ENCODE assay signal across 1 cellular context in genomic region chr17:76492989-76493501, GRCh38.
A peak's percentile ranks its signal among the peaks of the same experiment; 100 is the strongest.
TF ChIP-seq lines count a peak whose summit lies in the region.

No MANE protein-coding gene starts in this region.

TF ChIP-seq in GM12878, 131 proteins besides CTCF, POLR2A, EP300 and RAD21 (continues in another document):
- TF ChIP-seq ZNF207 (IDR thresholded peaks at IDR 0.05; ENCODE audit: borderline replicate concordance) (no peak), CHD2 (IDR thresholded peaks at IDR 0.05; ENCODE audit: borderline replicate concordance, low read depth, low read length) (no peak), SRF (IDR thresholded peaks at IDR 0.05; ENCODE audit: low read depth in 2 of 2, low read length in 2 of 2) (no peak), TAF1 (IDR thresholded peaks at IDR 0.05; ENCODE audit: borderline replicate concordance, low read depth, low read length) (peak; percentile 34; the same call in 1 of the 2 replicates), RB1 (IDR thresholded peaks at IDR 0.05; ENCODE audit: borderline replicate concordance) (no peak), LARP7 (IDR thresholded peaks at IDR 0.05) (0 out of 2 replicates have a peak, but pooled peaks have one; percentile 24), RAD51 (IDR thresholded peaks at IDR 0.05) (no peak), POLR2AphosphoS2 (IDR thresholded peaks at IDR 0.05; ENCODE audit: low read depth, low read length) (no peak), HDAC6 (IDR thresholded peaks at IDR 0.05; ENCODE audit: unreplicated experiment) (no peak), TCF12 (IDR thresholded peaks at IDR 0.05; ENCODE audit: low read depth, low read length) (0 out of 2 replicates have a peak, but pooled peaks have one; percentile 33), NBN (IDR thresholded peaks at IDR 0.05) (no peak; the same call in 1 of the 2 replicates), KAT2A (conservative IDR thresholded peaks at IDR 0.05; ENCODE audit: control insufficient read depth, low read depth, low read length) (no peak), NFIC (IDR thresholded peaks at IDR 0.05; ENCODE audit: low read depth, low read length) (peak; percentile 56; the same call in 1 of the 2 replicates), TARDBP (IDR thresholded peaks at IDR 0.05; ENCODE audit: borderline replicate concordance) (no peak), CBFB (IDR thresholded peaks at IDR 0.05; ENCODE audit: low read depth) (0 out of 2 replicates have a peak, but pooled peaks have one; percentile 10), EED (IDR thresholded peaks at IDR 0.05; ENCODE audit: low read depth) (peak; percentile 94), TCF3 (IDR thresholded peaks at IDR 0.05; ENCODE audit: borderline replicate concordance, insufficient read depth, low read depth, low read length) (0 out of 2 replicates have a peak, but pooled peaks have one; percentile 64), RCOR1 (conservative IDR thresholded peaks at IDR 0.05; ENCODE audit: low read depth, low read length) (no peak), ASH2L (IDR thresholded peaks at IDR 0.05; ENCODE audit: borderline replicate concordance, low read depth) (no peak), EZH2 (IDR thresholded peaks at IDR 0.05; ENCODE audit: borderline replicate concordance, control insufficient read depth, low read depth, low read length) (no peak), IRF4 (IDR thresholded peaks at IDR 0.05; ENCODE audit: low read depth, low read length) (peak; percentile 6; the same call in 1 of the 2 replicates), RELB (IDR thresholded peaks at IDR 0.05; ENCODE audit: low read depth) (peak; percentile 70), ZNF24 (IDR thresholded peaks at IDR 0.05) (0 out of 2 replicates have a peak, but pooled peaks have one; percentile 27), PAX5 (IDR thresholded peaks at IDR 0.05; ENCODE audit: borderline replicate concordance, low read depth, low read length) (0 out of 2 replicates have a peak, but pooled peaks have one; percentile 35), TBL1XR1 (IDR thresholded peaks at IDR 0.05; ENCODE audit: low read depth, low read length) (no peak), NKRF (conservative IDR thresholded peaks at IDR 0.05) (peak; percentile 48; the same call in 1 of the 2 replicates), IKZF2 (IDR thresholded peaks at IDR 0.05) (peak; percentile 84 to 89), GATAD2B (conservative IDR thresholded peaks at IDR 0.05; ENCODE audit: low read depth) (peak; percentile 80; the same call in 1 of the 2 replicates), BACH1 (IDR thresholded peaks at IDR 0.05; ENCODE audit: borderline replicate concordance) (peak; percentile 58; the same call in 1 of the 2 replicates), JUND (IDR thresholded peaks at IDR 0.05; ENCODE audit: low read depth, low read length) (no peak), MYC (IDR thresholded peaks at IDR 0.05; ENCODE audit: insufficient read depth, insufficient read length, insufficient replicate concordance, low read length, severe bottlenecking) (no peak), SUPT20H (IDR thresholded peaks at IDR 0.05; ENCODE audit: borderline replicate concordance, control insufficient read depth, low read depth, low read length) (no peak), DPF2 (IDR thresholded peaks at IDR 0.05) (peak; percentile 16; the same call in 1 of the 2 replicates), SUZ12 (IDR thresholded peaks at IDR 0.05; ENCODE audit: unreplicated experiment) (no peak), RELA (IDR thresholded peaks at IDR 0.05; ENCODE audit: borderline replicate concordance, partially characterized antibody) (no peak), CREB1 (IDR thresholded peaks at IDR 0.05; ENCODE audit: low read depth) (peak; percentile 69; the same call in 1 of the 2 replicates), JUNB (IDR thresholded peaks at IDR 0.05) (no peak), MXI1 (IDR thresholded peaks at IDR 0.05; ENCODE audit: low read depth, low read length) (no peak), IRF5 (IDR thresholded peaks at IDR 0.05; ENCODE audit: borderline replicate concordance) (no peak), ESRRA (IDR thresholded peaks at IDR 0.05; ENCODE audit: low read length) (no peak), MEF2A (IDR thresholded peaks at IDR 0.05; ENCODE audit: insufficient read depth, low read depth, low read length) (0 out of 2 replicates have a peak, but pooled peaks have one; percentile 22), E2F8 (IDR thresholded peaks at IDR 0.05; ENCODE audit: low read depth, partially characterized antibody) (no peak)
- TF ChIP-seq, protein P1, sequence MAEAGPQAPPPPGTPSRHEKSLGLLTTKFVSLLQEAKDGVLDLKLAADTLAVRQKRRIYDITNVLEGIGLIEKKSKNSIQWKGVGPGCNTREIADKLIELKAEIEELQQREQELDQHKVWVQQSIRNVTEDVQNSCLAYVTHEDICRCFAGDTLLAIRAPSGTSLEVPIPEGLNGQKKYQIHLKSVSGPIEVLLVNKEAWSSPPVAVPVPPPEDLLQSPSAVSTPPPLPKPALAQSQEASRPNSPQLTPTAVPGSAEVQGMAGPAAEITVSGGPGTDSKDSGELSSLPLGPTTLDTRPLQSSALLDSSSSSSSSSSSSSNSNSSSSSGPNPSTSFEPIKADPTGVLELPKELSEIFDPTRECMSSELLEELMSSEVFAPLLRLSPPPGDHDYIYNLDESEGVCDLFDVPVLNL (IDR thresholded peaks at IDR 0.05; ENCODE audit: low read depth, low read length): no peak
- TF ChIP-seq, protein P2, sequence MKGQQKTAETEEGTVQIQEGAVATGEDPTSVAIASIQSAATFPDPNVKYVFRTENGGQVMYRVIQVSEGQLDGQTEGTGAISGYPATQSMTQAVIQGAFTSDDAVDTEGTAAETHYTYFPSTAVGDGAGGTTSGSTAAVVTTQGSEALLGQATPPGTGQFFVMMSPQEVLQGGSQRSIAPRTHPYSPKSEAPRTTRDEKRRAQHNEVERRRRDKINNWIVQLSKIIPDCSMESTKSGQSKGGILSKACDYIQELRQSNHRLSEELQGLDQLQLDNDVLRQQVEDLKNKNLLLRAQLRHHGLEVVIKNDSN (IDR thresholded peaks at IDR 0.05; ENCODE audit: borderline replicate concordance, extremely low read length, insufficient read depth, low read depth, low read length): no peak
- TF ChIP-seq, protein P3, sequence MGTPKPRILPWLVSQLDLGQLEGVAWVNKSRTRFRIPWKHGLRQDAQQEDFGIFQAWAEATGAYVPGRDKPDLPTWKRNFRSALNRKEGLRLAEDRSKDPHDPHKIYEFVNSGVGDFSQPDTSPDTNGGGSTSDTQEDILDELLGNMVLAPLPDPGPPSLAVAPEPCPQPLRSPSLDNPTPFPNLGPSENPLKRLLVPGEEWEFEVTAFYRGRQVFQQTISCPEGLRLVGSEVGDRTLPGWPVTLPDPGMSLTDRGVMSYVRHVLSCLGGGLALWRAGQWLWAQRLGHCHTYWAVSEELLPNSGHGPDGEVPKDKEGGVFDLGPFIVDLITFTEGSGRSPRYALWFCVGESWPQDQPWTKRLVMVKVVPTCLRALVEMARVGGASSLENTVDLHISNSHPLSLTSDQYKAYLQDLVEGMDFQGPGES (IDR thresholded peaks at IDR 0.05): no peak
- TF ChIP-seq, protein P4, sequence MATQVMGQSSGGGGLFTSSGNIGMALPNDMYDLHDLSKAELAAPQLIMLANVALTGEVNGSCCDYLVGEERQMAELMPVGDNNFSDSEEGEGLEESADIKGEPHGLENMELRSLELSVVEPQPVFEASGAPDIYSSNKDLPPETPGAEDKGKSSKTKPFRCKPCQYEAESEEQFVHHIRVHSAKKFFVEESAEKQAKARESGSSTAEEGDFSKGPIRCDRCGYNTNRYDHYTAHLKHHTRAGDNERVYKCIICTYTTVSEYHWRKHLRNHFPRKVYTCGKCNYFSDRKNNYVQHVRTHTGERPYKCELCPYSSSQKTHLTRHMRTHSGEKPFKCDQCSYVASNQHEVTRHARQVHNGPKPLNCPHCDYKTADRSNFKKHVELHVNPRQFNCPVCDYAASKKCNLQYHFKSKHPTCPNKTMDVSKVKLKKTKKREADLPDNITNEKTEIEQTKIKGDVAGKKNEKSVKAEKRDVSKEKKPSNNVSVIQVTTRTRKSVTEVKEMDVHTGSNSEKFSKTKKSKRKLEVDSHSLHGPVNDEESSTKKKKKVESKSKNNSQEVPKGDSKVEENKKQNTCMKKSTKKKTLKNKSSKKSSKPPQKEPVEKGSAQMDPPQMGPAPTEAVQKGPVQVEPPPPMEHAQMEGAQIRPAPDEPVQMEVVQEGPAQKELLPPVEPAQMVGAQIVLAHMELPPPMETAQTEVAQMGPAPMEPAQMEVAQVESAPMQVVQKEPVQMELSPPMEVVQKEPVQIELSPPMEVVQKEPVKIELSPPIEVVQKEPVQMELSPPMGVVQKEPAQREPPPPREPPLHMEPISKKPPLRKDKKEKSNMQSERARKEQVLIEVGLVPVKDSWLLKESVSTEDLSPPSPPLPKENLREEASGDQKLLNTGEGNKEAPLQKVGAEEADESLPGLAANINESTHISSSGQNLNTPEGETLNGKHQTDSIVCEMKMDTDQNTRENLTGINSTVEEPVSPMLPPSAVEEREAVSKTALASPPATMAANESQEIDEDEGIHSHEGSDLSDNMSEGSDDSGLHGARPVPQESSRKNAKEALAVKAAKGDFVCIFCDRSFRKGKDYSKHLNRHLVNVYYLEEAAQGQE (IDR thresholded peaks at IDR 0.05; ENCODE audit: low read depth, low read length): no peak
- TF ChIP-seq, protein P5, sequence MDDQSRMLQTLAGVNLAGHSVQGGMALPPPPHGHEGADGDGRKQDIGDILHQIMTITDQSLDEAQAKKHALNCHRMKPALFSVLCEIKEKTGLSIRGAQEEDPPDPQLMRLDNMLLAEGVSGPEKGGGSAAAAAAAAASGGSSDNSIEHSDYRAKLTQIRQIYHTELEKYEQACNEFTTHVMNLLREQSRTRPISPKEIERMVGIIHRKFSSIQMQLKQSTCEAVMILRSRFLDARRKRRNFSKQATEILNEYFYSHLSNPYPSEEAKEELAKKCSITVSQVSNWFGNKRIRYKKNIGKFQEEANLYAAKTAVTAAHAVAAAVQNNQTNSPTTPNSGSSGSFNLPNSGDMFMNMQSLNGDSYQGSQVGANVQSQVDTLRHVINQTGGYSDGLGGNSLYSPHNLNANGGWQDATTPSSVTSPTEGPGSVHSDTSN (IDR thresholded peaks at IDR 0.05; ENCODE audit: insufficient replicate concordance, low read depth, low read length): peak; percentile 4
- TF ChIP-seq, protein P6, sequence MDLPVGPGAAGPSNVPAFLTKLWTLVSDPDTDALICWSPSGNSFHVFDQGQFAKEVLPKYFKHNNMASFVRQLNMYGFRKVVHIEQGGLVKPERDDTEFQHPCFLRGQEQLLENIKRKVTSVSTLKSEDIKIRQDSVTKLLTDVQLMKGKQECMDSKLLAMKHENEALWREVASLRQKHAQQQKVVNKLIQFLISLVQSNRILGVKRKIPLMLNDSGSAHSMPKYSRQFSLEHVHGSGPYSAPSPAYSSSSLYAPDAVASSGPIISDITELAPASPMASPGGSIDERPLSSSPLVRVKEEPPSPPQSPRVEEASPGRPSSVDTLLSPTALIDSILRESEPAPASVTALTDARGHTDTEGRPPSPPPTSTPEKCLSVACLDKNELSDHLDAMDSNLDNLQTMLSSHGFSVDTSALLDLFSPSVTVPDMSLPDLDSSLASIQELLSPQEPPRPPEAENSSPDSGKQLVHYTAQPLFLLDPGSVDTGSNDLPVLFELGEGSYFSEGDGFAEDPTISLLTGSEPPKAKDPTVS (IDR thresholded peaks at IDR 0.05; ENCODE audit: low read depth, low read length): no peak
